In genomic region chr3:45562027-45562426, GRCh38 we compare ENCODE assay signal across 25 cellular contexts.
"Had no signal": no experiment of that assay in that cellular context is flagged by ENCODE, and none has a peak within 500 bp of the region (broad histone marks: within the 10 kb centered on the region; RNA-seq: fewer than 3 reads in every experiment).

No MANE protein-coding gene starts in this region.

- H3K27ac ChIP-seq: neutrophil, pancreas, prostate gland, thoracic aorta, thyroid gland, vagina had no signal

- H3K9me3 ChIP-seq: neutrophil, pancreas, prostate gland, right lobe of liver, sigmoid colon, stomach, thoracic aorta, thyroid gland, upper lobe of left lung, vagina had no signal

- H3K4me3 ChIP-seq: pancreas, prostate gland, right lobe of liver, sigmoid colon, stomach, thoracic aorta, thyroid gland, tibial nerve, upper lobe of left lung, vagina had no signal

- H3K4me1 ChIP-seq: prostate gland had no signal

- ATAC-seq: natural killer cell treated with Interleukin-12 subunit alpha and Interleukin-12 subunit beta and Interleukin-15 and Interleukin-18, amount 100 ng/mL, for 72 hours; pancreas; right cardiac atrium; stimulated activated effector memory CD8-positive, alpha-beta T cell treated with anti-CD3 and anti-CD28 coated beads, Interleukin-12 subunit alpha, Interleukin-12 subunit beta, amount 100 ng/mL, for 72 hours; stimulated activated naive B cell treated with anti-CD40 and anti-IgM and Interleukin-4, amounts not matched to agents 10 μg/mL and 1 μg/mL and 100 μg/mL, for 72 hours had no signal

- DNase-seq: nephron progenitor cell; nucleus accumbens; pancreas; right cardiac atrium; right lobe of liver; sigmoid colon; small intestine; stimulated activated CD4-positive, alpha-beta T cell treated with anti-CD3 and anti-CD28 coated beads, Interleukin-15, amount 100 ng/mL, for 24 hours; stimulated activated CD4-positive, alpha-beta T cell treated with anti-CD3 and anti-CD28 coated beads, Interleukin-2, amount 100 ng/mL, for 24 hours; stimulated activated CD4-positive, alpha-beta T cell treated with anti-CD3 and anti-CD28 coated beads, Interleukin-2, amount 100 ng/mL, for 48 hours; stimulated activated CD4-positive, alpha-beta T cell treated with anti-CD3 and anti-CD28 coated beads, Interleukin-4, amount 100 ng/mL, for 24 hours; stimulated activated naive B cell treated with anti-CD40 and anti-IgM and Interleukin-4, amounts not matched to agents 10 μg/mL and 1 μg/mL and 100 μg/mL, for 72 hours; stimulated activated naive CD4-positive, alpha-beta T cell treated with Interleukin-2 at 50 U/mL for 16 hours; stomach; thyroid gland; upper lobe of left lung had no signal

- H3K27me3 ChIP-seq: pancreas, right lobe of liver, sigmoid colon, stomach, thyroid gland, tibial nerve, upper lobe of left lung, vagina had no signal

- H3K9me3 Mint-ChIP-seq: natural killer cell treated with Interleukin-12 subunit alpha and Interleukin-12 subunit beta and Interleukin-15 and Interleukin-18, amount 100 ng/mL, for 72 hours; stimulated activated effector memory CD8-positive, alpha-beta T cell treated with anti-CD3 and anti-CD28 coated beads, Interleukin-12 subunit alpha, Interleukin-12 subunit beta, amount 100 ng/mL, for 72 hours; stimulated activated naive B cell treated with anti-CD40 and anti-IgM and Interleukin-4, amounts not matched to agents 10 μg/mL and 1 μg/mL and 100 μg/mL, for 72 hours; stimulated activated naive CD8-positive, alpha-beta T cell treated with anti-CD3 and anti-CD28 coated beads, Interleukin-15, Interleukin-2, amounts not matched to agents 100 ng/mL and 50 ng/mL, for 24 hours had no signal

- H3K36me3 ChIP-seq: neutrophil, pancreas, prostate gland, right lobe of liver, sigmoid colon, stomach, thoracic aorta, thyroid gland, tibial nerve, upper lobe of left lung, vagina had no signal

- H3K4me3 Mint-ChIP-seq: natural killer cell treated with Interleukin-12 subunit alpha and Interleukin-12 subunit beta and Interleukin-15 and Interleukin-18, amount 100 ng/mL, for 72 hours; nephron progenitor cell; neural crest cell; stimulated activated effector memory CD8-positive, alpha-beta T cell treated with anti-CD3 and anti-CD28 coated beads, Interleukin-12 subunit alpha, Interleukin-12 subunit beta, amount 100 ng/mL, for 72 hours; stimulated activated naive B cell treated with anti-CD40 and anti-IgM and Interleukin-4, amounts not matched to agents 10 μg/mL and 1 μg/mL and 100 μg/mL, for 72 hours; stimulated activated naive CD8-positive, alpha-beta T cell treated with anti-CD3 and anti-CD28 coated beads, Interleukin-15, Interleukin-2, amounts not matched to agents 100 ng/mL and 50 ng/mL, for 24 hours had no signal

- H3K27me3 Mint-ChIP-seq: stimulated activated naive B cell treated with anti-CD40 and anti-IgM and Interleukin-4, amounts not matched to agents 10 μg/mL and 1 μg/mL and 100 μg/mL, for 72 hours; stimulated activated naive CD8-positive, alpha-beta T cell treated with anti-CD3 and anti-CD28 coated beads, Interleukin-15, Interleukin-2, amounts not matched to agents 100 ng/mL and 50 ng/mL, for 24 hours had no signal

- H3K27ac Mint-ChIP-seq: natural killer cell treated with Interleukin-12 subunit alpha and Interleukin-12 subunit beta and Interleukin-15 and Interleukin-18, amount 100 ng/mL, for 72 hours; nephron progenitor cell; stimulated activated effector memory CD8-positive, alpha-beta T cell treated with anti-CD3 and anti-CD28 coated beads, Interleukin-12 subunit alpha, Interleukin-12 subunit beta, amount 100 ng/mL, for 72 hours; stimulated activated naive B cell treated with anti-CD40 and anti-IgM and Interleukin-4, amounts not matched to agents 10 μg/mL and 1 μg/mL and 100 μg/mL, for 72 hours; stimulated activated naive CD8-positive, alpha-beta T cell treated with anti-CD3 and anti-CD28 coated beads, Interleukin-15, Interleukin-2, amounts not matched to agents 100 ng/mL and 50 ng/mL, for 24 hours had no signal

- H3K36me3 Mint-ChIP-seq: natural killer cell treated with Interleukin-12 subunit alpha and Interleukin-12 subunit beta and Interleukin-15 and Interleukin-18, amount 100 ng/mL, for 72 hours; stimulated activated effector memory CD8-positive, alpha-beta T cell treated with anti-CD3 and anti-CD28 coated beads, Interleukin-12 subunit alpha, Interleukin-12 subunit beta, amount 100 ng/mL, for 72 hours had no signal
